Comparison of ENCODE assay signal across 8 cellular contexts in genomic region chr10:110671788-110672579, GRCh38. TPM values are rescaled to one million over a fixed set of nuclear protein-coding genes. Genes with fewer than 3 reads are reported as not detected.
DNase-seq lines count a peak whose midpoint lies in the region; TF ChIP-seq lines count a peak whose summit lies in the region.

No MANE protein-coding gene starts in this region.

- CTCF ChIA-PET in mammary epithelial cell (lab: Charles Lee; ENCODE audit: low non-redundant PET), result interaction anchor here (0.6 to 1.1 kb wide), 3 partner anchors 12 to 399 kb away, joined by 3 to 6 read pairs (median 3); no protein-coding TSS in a partner anchor

- H3K27me3 ChIP-seq in GM23248 (replicated peaks; ENCODE audit: insufficient read depth), result 0 out of 2 replicates have a peak, but pooled peaks cover 9% of the 10 kb centered on the region
- H3K27me3 ChIP-seq in Karpas-422 (ENCODE audit: low read length), result no peaks in the 10 kb centered on the region
- H3K27me3 ChIP-seq in WERI-Rb-1 (ENCODE audit: insufficient read depth, low read depth, severe bottlenecking), result no peaks in the 10 kb centered on the region
- no peaks in the 10 kb centered on the region for H3K27me3 ChIP-seq in mammary epithelial cell (ENCODE audit: insufficient read depth, low read length)

- peak; percentile 89 for DNase-seq in GM23248
- DNase-seq in Karpas-422, result peak; percentile 78
- peak; percentile 90 for DNase-seq in WERI-Rb-1
- DNase-seq in mammary epithelial cell, result peak; percentile 50
- DNase-seq in iris pigment epithelial cell (ENCODE audit: low read depth), result peak; percentile 77
- DNase-seq in stimulated activated CD4-positive, alpha-beta T cell treated with anti-CD3 and anti-CD28 coated beads, Interleukin-12 subunit alpha, Interleukin-12 subunit beta, amount 100 ng/mL, for 24 hours (ENCODE audit: low read depth in 2 of 2), result peak; percentile 44 to 77
- DNase-seq in NCI-H187 treated with DMSO at 0.1 percent for 48 hours (lab: John Stamatoyannopoulos, UW), result no peak

- peak overlapping the region; percentile 98 for H2AFZ ChIP-seq in GM23248
- 0 out of 2 replicates have a peak overlapping the region, but pooled peaks have one; percentile 65 for H2AFZ ChIP-seq in Karpas-422 (ENCODE audit: low read length)
- H2AFZ ChIP-seq in mammary epithelial cell (ENCODE audit: low read depth, low read length), result peak overlapping the region; percentile 98

- H3K4me2 ChIP-seq in GM23248 (ENCODE audit: unreplicated experiment) (peak overlapping the region; percentile 87), Karpas-422 (ENCODE audit: low read depth, low read length, poor library complexity, severe bottlenecking) (peak overlapping the region; percentile 64), mammary epithelial cell (ENCODE audit: insufficient read depth, low read depth, low read length) (peak overlapping the region; percentile 99)

- 0 to 3% methylated on average over 47 of the region's 47 CpGs for WGBS in GM23248 (ENCODE audit: low coverage in 1 of 2, low lambda C conversion rate in 2 of 2, missing lambda C conversion rate in 2 of 2), 2 experiments
- 12% methylated on average over 13 of the region's 47 CpGs for WGBS in mammary epithelial cell (ENCODE audit: low coverage, missing lambda C conversion rate)

- H3K4me3 ChIP-seq in GM08714 (ENCODE audit: low read length), result peak overlapping the region; percentile 63; the same call in 1 of the 2 replicates
- H3K4me3 ChIP-seq in GM23248, result peak overlapping the region; percentile 88
- H3K4me3 ChIP-seq in Karpas-422 (ENCODE audit: low read length), result peak overlapping the region; percentile 54
- H3K4me3 ChIP-seq in WERI-Rb-1 (ENCODE audit: low read depth, low read length), result peak overlapping the region; percentile 90
- peak overlapping the region; percentile 54 to 76 (median 63) for H3K4me3 ChIP-seq in mammary epithelial cell (replicated peaks in 1 of 3; ENCODE audit: insufficient read depth in 1 of 3, low read depth in 2 of 3, low read length in 3 of 3)

- H4K20me1 ChIP-seq in GM23248 (ENCODE audit: insufficient read depth) (no peaks in the 10 kb centered on the region), Karpas-422 (ENCODE audit: insufficient read depth, low read depth, low read length) (no peaks in the 10 kb centered on the region), mammary epithelial cell (ENCODE audit: insufficient read depth, low read length) (no peaks in the 10 kb centered on the region)

- no TSS peak for BruUV-seq in mammary epithelial cell (replicated peaks; lab: Mats Ljungman, UMichigan)

- no peak overlapping the region for H3K27ac ChIP-seq in GM23248
- no peak overlapping the region for H3K27ac ChIP-seq in Karpas-422 (ENCODE audit: low read length)
- peak overlapping the region; percentile 76 for H3K27ac ChIP-seq in WERI-Rb-1
- no peak overlapping the region for H3K27ac ChIP-seq in mammary epithelial cell (ENCODE audit: insufficient read depth, low read depth, low read length)

- no peaks in the 10 kb centered on the region for H3K36me3 ChIP-seq in GM23248 (ENCODE audit: low read depth)
- no peaks in the 10 kb centered on the region for H3K36me3 ChIP-seq in Karpas-422 (ENCODE audit: insufficient read depth, low read length)
- no peaks in the 10 kb centered on the region; the same call in 1 of the 2 replicates for H3K36me3 ChIP-seq in WERI-Rb-1
- no peaks in the 10 kb centered on the region for H3K36me3 ChIP-seq in mammary epithelial cell (ENCODE audit: insufficient read depth, low read length)

- intact Hi-C loops in mammary epithelial cell (cut with micrococcal nuclease), result loop anchor here (1.0 kb wide), 1 partner anchor 62 kb away; no protein-coding TSS in a partner anchor

- peaks cover 8% of the 10 kb centered on the region; the same call in 1 of the 2 replicates for H3F3A ChIP-seq in GM23248 (ENCODE audit: insufficient read depth)

- dilution Hi-C loops in mammary epithelial cell (cut with HindIII; ENCODE audit: low sequenced_read_pairs), result no loop called here

- peaks cover 14% of the 10 kb centered on the region for H3K4me1 ChIP-seq in GM23248 (ENCODE audit: insufficient read depth)
- H3K4me1 ChIP-seq in Karpas-422 (ENCODE audit: low read length), result peaks cover 3% of the 10 kb centered on the region; the same call in 1 of the 2 replicates
- peaks cover 4% of the 10 kb centered on the region for H3K4me1 ChIP-seq in mammary epithelial cell (ENCODE audit: insufficient read depth, low read length)

- H3K9me2 ChIP-seq in GM23248 (ENCODE audit: insufficient read depth) (no peaks in the 10 kb centered on the region), Karpas-422 (replicated peaks; ENCODE audit: insufficient read depth, low read length) (no peaks in the 10 kb centered on the region)

- in situ Hi-C loops in GM23248 (cut with MboI), result no loop called here
- in situ Hi-C loops in mammary epithelial cell (cut with MboI; ENCODE audit: low sequenced_read_pairs in 2 of 2), result no loop called here

- H3K9me3 ChIP-seq in GM23248 (ENCODE audit: low read depth) (no peaks in the 10 kb centered on the region), Karpas-422 (ENCODE audit: low read length) (no peaks in the 10 kb centered on the region), WERI-Rb-1 (ENCODE audit: severe bottlenecking) (no peaks in the 10 kb centered on the region), mammary epithelial cell (replicated peaks; ENCODE audit: insufficient read depth, low read length) (no peaks in the 10 kb centered on the region)

- H3K79me2 ChIP-seq in GM23248 (ENCODE audit: insufficient read depth) (no peaks in the 10 kb centered on the region), Karpas-422 (ENCODE audit: low read length) (no peaks in the 10 kb centered on the region), mammary epithelial cell (ENCODE audit: insufficient read depth, low read length) (no peaks in the 10 kb centered on the region)

- TF ChIP-seq CTCF in WERI-Rb-1 (IDR thresholded peaks at IDR 0.05; ENCODE audit: low read depth, low read length) (peak; percentile 96), mammary epithelial cell (conservative IDR thresholded peaks at IDR 0.05 in 1 of 2, IDR thresholded peaks at IDR 0.05 in 1 of 2; ENCODE audit: extremely low read depth in 1 of 2, insufficient read depth in 1 of 2, low read depth in 1 of 2, low read length in 2 of 2) (peak; percentile 76 to 90)

- H3K9ac ChIP-seq in GM23248 (peak overlapping the region; percentile 75), Karpas-422 (ENCODE audit: low read length) (peak overlapping the region; percentile 44), mammary epithelial cell (ENCODE audit: insufficient read depth, low read length) (peak overlapping the region; percentile 5)

RNA-seq across cellular contexts. Expression of gene RBM20, which starts 27.8 kb away (rescaled TPM):
- total RNA-seq in GM23248 (2014; rRNA removed; shearing (Covaris generic)), result 0.13 TPM in 1 of 2 replicates, not detected in the other
- polyA plus RNA-seq in GM23248 (2016; fragmentation: Nextera tagmentation; extraction: Ambion mirVana) (not detected in 2 replicates), mammary epithelial cell (not detected)
- total RNA-seq in Karpas-422 (2014; rRNA removed; shearing (Covaris generic); ENCODE audit: low replicate concordance), result not detected in 2 replicates
- total RNA-seq in mammary epithelial cell, result under 1 TPM; 0.07 to 0.17 TPM
- polyA minus RNA-seq in mammary epithelial cell, result not detected

Comparison
In these comparisons a context has a peak if more than half of its experiments do, and no peak if none do; other contexts are left out.
1. H3K9ac ChIP-seq: peak in every context shown above with its lines; median percentile 75 in GM23248; 44 in Karpas-422; 5 in mammary epithelial cell.